12 cellular contexts compared by ENCODE assay signal in genomic region chr17:7348478-7349242, GRCh38. TPM values are rescaled to one million over a fixed set of nuclear protein-coding genes. Genes with fewer than 3 reads are reported as not detected.
DNase-seq lines count a peak whose midpoint lies in the region; ATAC-seq, FAIRE-seq and TF ChIP-seq lines count a peak whose summit lies in the region.
"Had no signal": no experiment of that assay in that cellular context is flagged by ENCODE, and none has a peak within 500 bp of the region (broad histone marks: within the 10 kb centered on the region; RNA-seq: fewer than 3 reads in every experiment).

No MANE protein-coding gene starts in this region.

- ATAC-seq in activated naive CD8-positive, alpha-beta T cell treated with anti-CD3 and anti-CD28 coated beads, Interleukin-2, amount 10 ng/mL, durations not matched to agents 7 days and 5 days (ENCODE audit: low read depth) = no peak
- no peak for ATAC-seq in mucosa of descending colon
- ATAC-seq in HG03095 (IDR thresholded peaks at IDR 0.05; ENCODE audit: unreplicated experiment) = no peak
- ATAC-seq: pancreas had no signal

- H3K36me3 Mint-ChIP-seq in activated naive CD8-positive, alpha-beta T cell treated with anti-CD3 and anti-CD28 coated beads, Interleukin-2, amount 10 ng/mL, durations not matched to agents 7 days and 5 days = peaks cover 23% of the 10 kb centered on the region
- H3K36me3 Mint-ChIP-seq in nephron (ENCODE audit: low read depth) = no peaks in the 10 kb centered on the region

- H3K27me3 Mint-ChIP-seq in activated naive CD8-positive, alpha-beta T cell treated with anti-CD3 and anti-CD28 coated beads, Interleukin-2, amount 10 ng/mL, durations not matched to agents 7 days and 5 days = no peaks in the 10 kb centered on the region
- peaks cover 13% of the 10 kb centered on the region for H3K27me3 Mint-ChIP-seq in nephron (ENCODE audit: low read depth)
- H3K27me3 Mint-ChIP-seq: dendritic cell treated with granulocyte-macrophage colony-stimulating factor and Interleukin-4, amounts not matched to agents 40 ng/mL and 50 ng/mL, for 4 days had no signal

- H3K9me3 Mint-ChIP-seq in activated naive CD8-positive, alpha-beta T cell treated with anti-CD3 and anti-CD28 coated beads, Interleukin-2, amount 10 ng/mL, durations not matched to agents 7 days and 5 days = no peaks in the 10 kb centered on the region
- H3K9me3 Mint-ChIP-seq in nephron = no peaks in the 10 kb centered on the region
- H3K9me3 Mint-ChIP-seq: dendritic cell treated with granulocyte-macrophage colony-stimulating factor and Interleukin-4, amounts not matched to agents 40 ng/mL and 50 ng/mL, for 4 days had no signal

- no peak overlapping the region for H3K4me3 ChIP-seq in mucosa of descending colon

- H3K4me3 Mint-ChIP-seq in activated naive CD8-positive, alpha-beta T cell treated with anti-CD3 and anti-CD28 coated beads, Interleukin-2, amount 10 ng/mL, durations not matched to agents 7 days and 5 days = no peak overlapping the region
- H3K4me3 Mint-ChIP-seq in nephron = peak overlapping the region; percentile 91 to 97 (median 93)
- H3K4me3 Mint-ChIP-seq: dendritic cell treated with granulocyte-macrophage colony-stimulating factor and Interleukin-4, amounts not matched to agents 40 ng/mL and 50 ng/mL, for 4 days had no signal

- intact Hi-C loops in mucosa of descending colon (cut with DNase I, micrococcal nuclease) = loop anchor here in 1 of 2 donors (10.0 kb wide), 1 partner anchor 74 kb away; no protein-coding TSS in a partner anchor

- H3K36me3 ChIP-seq in mucosa of descending colon (ENCODE audit: low read depth) = peaks cover 2% of the 10 kb centered on the region
- H3K36me3 ChIP-seq: pancreas had no signal

- POLR2A ChIA-PET in activated naive CD8-positive, alpha-beta T cell treated with anti-CD3 and anti-CD28 coated beads, Interleukin-2, amount 10 ng/mL, durations not matched to agents 7 days and 5 days (lab: Charles Lee) = interaction anchor here (0.5 to 5.2 kb wide), 7 partner anchors 11 to 92 kb away, joined by 3 to 112 read pairs (median 6); partner anchors contain the start of genes ACAP1, GPS2 and NEURL4

- TF ChIP-seq CTCF in nephron (IDR thresholded peaks at IDR 0.05; ENCODE audit: unreplicated experiment in 3 of 3) (no peak), mucosa of descending colon (IDR thresholded peaks at IDR 0.05) (no peak)

- peak overlapping the region; percentile 40 for H3K27ac Mint-ChIP-seq in activated naive CD8-positive, alpha-beta T cell treated with anti-CD3 and anti-CD28 coated beads, Interleukin-2, amount 10 ng/mL, durations not matched to agents 7 days and 5 days
- H3K27ac Mint-ChIP-seq in nephron = peak overlapping the region; percentile 94 to 99 (median 99)
- H3K27ac Mint-ChIP-seq: dendritic cell treated with granulocyte-macrophage colony-stimulating factor and Interleukin-4, amounts not matched to agents 40 ng/mL and 50 ng/mL, for 4 days had no signal

- peak; percentile 29; the same call in 1 of the 2 replicates for TF ChIP-seq POLR2A in GM12892 (IDR thresholded peaks at IDR 0.05; ENCODE audit: low read depth, low read length)

- H3K4me1 ChIP-seq in mucosa of descending colon (ENCODE audit: low read depth) = peaks cover 19% of the 10 kb centered on the region

- peaks cover 27% of the 10 kb centered on the region for H3K4me1 Mint-ChIP-seq in activated naive CD8-positive, alpha-beta T cell treated with anti-CD3 and anti-CD28 coated beads, Interleukin-2, amount 10 ng/mL, durations not matched to agents 7 days and 5 days
- H3K4me1 Mint-ChIP-seq in nephron = peaks cover 39% of the 10 kb centered on the region

- no peak for DNase-seq in GM12892 (ENCODE audit: insufficient read length)
- DNase-seq in activated naive CD8-positive, alpha-beta T cell treated with anti-CD3 and anti-CD28 coated beads, Interleukin-2, amount 10 ng/mL, durations not matched to agents 7 days and 5 days = no peak
- no peak for DNase-seq in globus pallidus (ENCODE audit: low spot score)
- no peak for DNase-seq in mucosa of descending colon
- DNase-seq: activated T-cell treated with anti-CD3 and anti-CD28 coated beads for 4 hours, DMS79 treated with DMSO at 0.1 percent for 48 hours, NCI-H774 had no signal

- H3K9me3 ChIP-seq in mucosa of descending colon = no peaks in the 10 kb centered on the region
- H3K9me3 ChIP-seq: pancreas had no signal

- no peak for FAIRE-seq in GM12892 (lab: Jason Lieb, UNC)
- FAIRE-seq: pancreas had no signal

RNA-seq across cellular contexts. Expression of gene KCTD11, which starts 3.3 kb away (rescaled TPM):
- 5.0 TPM for polyA plus RNA-seq in GM12892 (2012; ENCODE audit: missing spikeins)
- 1 to 10 TPM; 8.1 to 8.7 TPM for total RNA-seq in activated naive CD8-positive, alpha-beta T cell treated with anti-CD3 and anti-CD28 coated beads, Interleukin-2, amount 10 ng/mL, durations not matched to agents 7 days and 5 days
- total RNA-seq in mucosa of descending colon = 10 to 100 TPM in 1 of 3 donors, 1 to 10 TPM in 2; 8.2 to 10.3 (median 8.5) TPM

RNA-seq across cellular contexts. Expression of gene TMEM95, which starts 6.3 kb away (rescaled TPM):
- not detected for polyA plus RNA-seq in GM12892 (2012; ENCODE audit: missing spikeins)
- not detected for total RNA-seq in activated naive CD8-positive, alpha-beta T cell treated with anti-CD3 and anti-CD28 coated beads, Interleukin-2, amount 10 ng/mL, durations not matched to agents 7 days and 5 days
- under 1 TPM in 1 of 3 donors, not detected in 2; 0.26 TPM for total RNA-seq in mucosa of descending colon
- total RNA-seq: M059J, pancreas had no signal
- polyA plus RNA-seq: pancreas had no signal

RNA-seq across cellular contexts. Expression of gene ACAP1, which starts 12.3 kb away (rescaled TPM):
- polyA plus RNA-seq in GM12892 (2012; ENCODE audit: missing spikeins) = 73.0 TPM
- total RNA-seq in activated naive CD8-positive, alpha-beta T cell treated with anti-CD3 and anti-CD28 coated beads, Interleukin-2, amount 10 ng/mL, durations not matched to agents 7 days and 5 days = 100 to 1,000 TPM; 710 to 756 TPM
- total RNA-seq in mucosa of descending colon = 10 to 100 TPM in 2 of 3 donors, 1 to 10 TPM in 1; 9.2 to 16.5 (median 11.2) TPM
- total RNA-seq: M059J had no signal

RNA-seq across cellular contexts. Expression of gene NEURL4, which starts 19.5 kb away (rescaled TPM):
- 15.9 TPM for polyA plus RNA-seq in GM12892 (2012; ENCODE audit: missing spikeins)
- 10 to 100 TPM; 53.4 to 58.6 TPM for total RNA-seq in activated naive CD8-positive, alpha-beta T cell treated with anti-CD3 and anti-CD28 coated beads, Interleukin-2, amount 10 ng/mL, durations not matched to agents 7 days and 5 days
- total RNA-seq in mucosa of descending colon = 10 to 100 TPM; 39.0 to 59.1 (median 44.9) TPM

RNA-seq across cellular contexts. Expression of gene TNK1, which starts 32.2 kb away (rescaled TPM):
- 1.4 TPM for polyA plus RNA-seq in GM12892 (2012; ENCODE audit: missing spikeins)
- 1 to 10 TPM; 5.2 to 6.5 TPM for total RNA-seq in activated naive CD8-positive, alpha-beta T cell treated with anti-CD3 and anti-CD28 coated beads, Interleukin-2, amount 10 ng/mL, durations not matched to agents 7 days and 5 days
- total RNA-seq in mucosa of descending colon = 10 to 100 TPM; 16.4 to 29.5 (median 20.7) TPM

Comparison
In these comparisons a context has a peak if more than half of its experiments do, and no peak if none do; other contexts are left out.
1. RNA of gene ACAP1, which starts 12.3 kb away (total RNA-seq): 710 to 756 TPM in activated naive CD8-positive, alpha-beta T cell treated with anti-CD3 and anti-CD28 coated beads, Interleukin-2, amount 10 ng/mL, durations not matched to agents 7 days and 5 days; 9.2 to 16.5 TPM in mucosa of descending colon; every median in the first group is over 10 times any median in the second.